Comparison of ENCODE assay signal across 8 cellular contexts in the genomic region with DNA sequence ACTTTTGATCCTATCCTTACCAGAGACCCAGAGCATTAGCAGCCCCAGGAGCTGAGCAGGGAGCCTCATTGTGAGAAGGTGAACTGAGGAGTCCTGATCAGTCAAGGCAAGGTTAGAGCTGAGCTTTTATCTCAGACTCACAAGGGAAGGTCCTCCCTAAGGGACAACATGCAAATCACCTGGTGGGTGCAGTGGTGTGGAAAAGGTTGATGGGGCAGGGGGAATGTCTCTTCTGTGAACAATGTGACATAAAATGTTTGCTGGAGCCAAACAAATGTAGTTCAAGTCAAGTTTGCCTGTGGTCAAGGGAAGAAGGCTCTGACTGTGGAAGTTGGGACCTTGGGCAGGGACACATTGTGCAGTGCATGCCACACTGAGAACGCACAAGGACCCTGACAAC.
DNase-seq lines count a peak whose midpoint lies in the region; TF ChIP-seq lines count a peak whose summit lies in the region.
"Not testable (repeated sequence)": the region's sequence is repeated elsewhere in the genome, so short reads cannot be mapped to it uniquely, and the experiment has no call there.

No MANE protein-coding gene starts in this region.

- not testable (repeated sequence) for H3K4me1 Mint-ChIP-seq in activated CD4-positive, alpha-beta T cell treated with anti-CD3 and anti-CD28 coated beads, Interleukin-2, amount 10 ng/mL, durations not matched to agents 24 days and 14 days

- H3K27me3 ChIP-seq in BLaER1; DOHH2 (ENCODE audit: control insufficient read depth, low read length); Karpas-422 (ENCODE audit: low read length); SU-DHL-6 (ENCODE audit: low read length): not testable (repeated sequence)

- not testable (repeated sequence) for TF ChIP-seq CTCF in DOHH2 (IDR thresholded peaks at IDR 0.05; ENCODE audit: low read depth, low read length, poor library complexity, severe bottlenecking); OCI-LY7 (conservative IDR thresholded peaks at IDR 0.05; ENCODE audit: low read length); SU-DHL-6 (IDR thresholded peaks at IDR 0.05; ENCODE audit: insufficient read depth, low read length, poor library complexity, severe bottlenecking)

- POLR2A ChIA-PET in OCI-LY7 (lab: Charles Lee) = interaction anchor here (0.7 to 1.3 kb wide), 3 partner anchors 9 to 137 kb away, joined by 3 to 6 read pairs (median 4); no protein-coding TSS in a partner anchor

- peaks cover 13% of the 10 kb centered on the region for H3K27me3 Mint-ChIP-seq in activated CD4-positive, alpha-beta T cell treated with anti-CD3 and anti-CD28 coated beads, Interleukin-2, amount 10 ng/mL, durations not matched to agents 24 days and 14 days

- H3K79me2 ChIP-seq in DOHH2 (ENCODE audit: control insufficient read depth, low read length); Karpas-422 (ENCODE audit: low read length); OCI-LY7 (ENCODE audit: insufficient read depth, low read depth, low read length); SU-DHL-6 (ENCODE audit: insufficient read depth, low read length): not testable (repeated sequence)

- H3K4me2 ChIP-seq in BLaER1 (peak overlapping the region; percentile 42), DOHH2 (ENCODE audit: low read length) (peak overlapping the region; percentile 80), Karpas-422 (ENCODE audit: low read depth, low read length, poor library complexity, severe bottlenecking) (peak overlapping the region; percentile 70), OCI-LY7 (ENCODE audit: low read length) (peak overlapping the region; percentile 80), SU-DHL-6 (ENCODE audit: low read depth, low read length, poor library complexity, severe bottlenecking) (peak overlapping the region; percentile 61)

- H3K27ac ChIP-seq in BLaER1 = not testable (repeated sequence)
- H3K27ac ChIP-seq in DOHH2 (ENCODE audit: low read depth, low read length) (peak overlapping the region; percentile 50), Karpas-422 (ENCODE audit: low read length) (peak overlapping the region; percentile 51), OCI-LY7 (ENCODE audit: low read depth, low read length, poor library complexity, severe bottlenecking) (peak overlapping the region; percentile 78), SU-DHL-6 (ENCODE audit: low read depth, low read length) (peak overlapping the region; percentile 37)

- H3K9ac ChIP-seq in BLaER1 = not testable (repeated sequence)
- H3K9ac ChIP-seq in Karpas-422 (ENCODE audit: low read length) (peak overlapping the region; percentile 45), SU-DHL-6 (ENCODE audit: low read length) (peak overlapping the region; percentile 40; the same call in 1 of the 2 replicates)

- not testable (repeated sequence) for H3K36me3 Mint-ChIP-seq in activated CD4-positive, alpha-beta T cell treated with anti-CD3 and anti-CD28 coated beads, Interleukin-2, amount 10 ng/mL, durations not matched to agents 24 days and 14 days (ENCODE audit: low read depth)

- H3K4me1 ChIP-seq in BLaER1 (peaks cover 20% of the 10 kb centered on the region), DOHH2 (ENCODE audit: control insufficient read depth, low read length) (peaks cover 57% of the 10 kb centered on the region), Karpas-422 (ENCODE audit: low read length) (peaks cover 48% of the 10 kb centered on the region), OCI-LY7 (ENCODE audit: insufficient read depth, low read length, poor library complexity, severe bottlenecking) (peaks cover 65% of the 10 kb centered on the region)

- CTCF ChIA-PET in OCI-LY7 (lab: Charles Lee; ENCODE audit: unreplicated experiment) = not testable (repeated sequence)

- not testable (repeated sequence) for H3K36me3 ChIP-seq in BLaER1; DOHH2 (ENCODE audit: control insufficient read depth, low read length); Karpas-422 (ENCODE audit: insufficient read depth, low read length); OCI-LY7 (ENCODE audit: insufficient read depth, low read length); SU-DHL-6 (ENCODE audit: low read length)

- H2AFZ ChIP-seq in Karpas-422 (ENCODE audit: low read length); SU-DHL-6 (ENCODE audit: low read depth, low read length, severe bottlenecking): not testable (repeated sequence)
- H2AFZ ChIP-seq in OCI-LY7 (ENCODE audit: low read length) = peak overlapping the region; percentile 45; the same call in 1 of the 2 replicates

- H4K20me1 ChIP-seq in BLaER1; DOHH2 (ENCODE audit: control insufficient read depth, insufficient read depth, low read depth, low read length); Karpas-422 (ENCODE audit: insufficient read depth, low read depth, low read length); OCI-LY7 (ENCODE audit: insufficient read depth, low read length); SU-DHL-6 (ENCODE audit: low read depth, low read length): not testable (repeated sequence)

- BruUV-seq in OCI-LY7 (replicated peaks; lab: Mats Ljungman, UMichigan) = not testable (repeated sequence)

- H3K9me2 ChIP-seq in DOHH2 (replicated peaks; ENCODE audit: control insufficient read depth, low read length); Karpas-422 (replicated peaks; ENCODE audit: insufficient read depth, low read length); OCI-LY7 (ENCODE audit: insufficient read depth, low read length); SU-DHL-6 (replicated peaks; ENCODE audit: insufficient read depth, low read length): not testable (repeated sequence)

- H3K9me3 ChIP-seq in BLaER1; DOHH2 (ENCODE audit: control insufficient read depth, insufficient read depth, low read length); Karpas-422 (ENCODE audit: low read length); OCI-LY7 (ENCODE audit: low read length); SU-DHL-6 (ENCODE audit: insufficient read depth, low read length): not testable (repeated sequence)

- not testable (repeated sequence) for H3K4me3 Mint-ChIP-seq in activated CD4-positive, alpha-beta T cell treated with anti-CD3 and anti-CD28 coated beads, Interleukin-2, amount 10 ng/mL, durations not matched to agents 24 days and 14 days

- intact Hi-C loops in OCI-LY7 (cut with micrococcal nuclease; ENCODE audit: unreplicated experiment) = loop anchor here (2.0 to 5.0 kb wide), 2 partner anchors 140 to 257 kb away; no protein-coding TSS in a partner anchor
- intact Hi-C loops in activated CD4-positive, alpha-beta T cell treated with anti-CD3 and anti-CD28 coated beads, Interleukin-2, amount 10 ng/mL, durations not matched to agents 24 days and 14 days (cut with micrococcal nuclease) = loop anchor here (5.0 kb wide), 1 partner anchor 587 kb away; no protein-coding TSS in a partner anchor

- not testable (repeated sequence) for H3K4me3 ChIP-seq in BLaER1
- H3K4me3 ChIP-seq in DOHH2 (ENCODE audit: low read length) = peak overlapping the region; percentile 65
- peak overlapping the region; percentile 52 for H3K4me3 ChIP-seq in Karpas-422 (ENCODE audit: low read length)
- H3K4me3 ChIP-seq in OCI-LY7 (ENCODE audit: low read depth, low read length, poor library complexity, severe bottlenecking) = peak overlapping the region; percentile 64
- peak overlapping the region; percentile 34 for H3K4me3 ChIP-seq in SU-DHL-6 (ENCODE audit: insufficient read depth, low read length, poor library complexity, severe bottlenecking)

- peak; percentile 29; the same call in 1 of the 2 replicates for TF ChIP-seq POLR2A in Raji (IDR thresholded peaks at IDR 0.05; ENCODE audit: insufficient read depth, low read depth, low read length)

- peak; percentile 85 for DNase-seq in Karpas-422
- DNase-seq in NAMALWA (ENCODE audit: low spot score) = peak; percentile 60
- DNase-seq in OCI-LY7 (ENCODE audit: low spot score) = peak; percentile 81
- DNase-seq in activated CD4-positive, alpha-beta T cell treated with anti-CD3 and anti-CD28 coated beads, Interleukin-2, amount 10 ng/mL, durations not matched to agents 24 days and 14 days = peak; percentile 48

- not testable (repeated sequence) for H3K9me3 Mint-ChIP-seq in activated CD4-positive, alpha-beta T cell treated with anti-CD3 and anti-CD28 coated beads, Interleukin-2, amount 10 ng/mL, durations not matched to agents 24 days and 14 days

- not testable (repeated sequence) for H3F3A ChIP-seq in DOHH2 (ENCODE audit: control insufficient read depth, insufficient read depth); SU-DHL-6 (ENCODE audit: insufficient read depth)

- not testable (repeated sequence) for H3K27ac Mint-ChIP-seq in activated CD4-positive, alpha-beta T cell treated with anti-CD3 and anti-CD28 coated beads, Interleukin-2, amount 10 ng/mL, durations not matched to agents 24 days and 14 days
